ENCODE assay signal across 20 cellular contexts in the genomic region with DNA sequence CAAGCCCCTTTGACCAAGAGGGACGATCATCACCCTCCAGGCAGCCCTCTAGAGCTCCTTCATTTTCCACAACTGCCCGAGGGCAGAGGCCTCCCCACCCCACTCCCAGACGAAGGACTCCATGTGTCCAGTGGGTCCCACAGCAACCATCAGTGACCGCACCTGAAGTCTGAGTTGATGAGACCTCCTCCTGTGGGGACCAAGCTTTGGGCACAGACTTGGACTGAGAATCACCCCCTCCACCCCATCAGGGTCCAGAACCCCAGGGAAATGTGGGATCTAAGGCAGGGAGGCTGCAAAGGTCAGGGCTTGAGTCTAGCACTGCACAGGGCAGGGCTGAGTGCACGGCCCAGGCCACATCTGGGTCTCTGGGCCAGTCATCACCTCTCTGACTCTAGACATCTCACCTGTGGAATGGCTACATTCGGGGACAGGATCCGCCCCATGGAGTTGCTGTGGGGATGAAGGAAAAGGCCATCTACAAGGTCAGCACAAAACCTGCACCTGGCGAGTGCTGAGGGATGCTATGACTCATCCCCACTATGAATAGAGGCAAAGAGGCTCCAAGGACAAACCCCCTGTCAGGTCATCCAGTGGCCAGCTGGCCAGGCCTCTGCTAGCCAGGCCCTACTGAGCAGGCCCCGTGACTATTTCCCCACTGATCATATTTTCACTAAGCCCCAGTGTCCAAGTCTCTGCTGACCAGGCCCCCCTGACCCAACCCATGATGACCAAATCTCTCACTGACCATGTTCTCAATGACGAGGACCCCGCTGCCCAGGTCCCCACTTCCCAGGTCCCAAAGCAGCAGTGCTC. TPM values are rescaled to one million over a fixed set of nuclear protein-coding genes. Genes with fewer than 3 reads are reported as not detected.
A peak's percentile ranks its signal among the peaks of the same experiment; 100 is the strongest.
DNase-seq lines count a peak whose midpoint lies in the region; ATAC-seq, FAIRE-seq and TF ChIP-seq lines count a peak whose summit lies in the region.
"Had no signal": no experiment of that assay in that cellular context is flagged by ENCODE, and none has a peak within 500 bp of the region (broad histone marks: within the 10 kb centered on the region; RNA-seq: fewer than 3 reads in every experiment).

No MANE protein-coding gene starts in this region.

- H3K36me3 ChIP-seq in PC-9 (ENCODE audit: low read depth), result no peaks in the 10 kb centered on the region
- no peaks in the 10 kb centered on the region for H3K36me3 ChIP-seq in HepG2 (replicated peaks in 1 of 2; ENCODE audit: control insufficient read depth in 1 of 2, insufficient read depth in 2 of 2, low read length in 2 of 2)
- H3K36me3 ChIP-seq: BLaER1, thoracic aorta had no signal

- DNase-seq in GM13976 (ENCODE audit: low spot score), result peak; percentile 33
- DNase-seq in PC-9, result peak; percentile 44 to 52
- DNase-seq in HepG2 (ENCODE audit: low spot score), result no peak
- DNase-seq in stimulated activated naive B cell treated with anti-CD40 and anti-IgM and Interleukin-4, amounts not matched to agents 10 μg/mL and 1 μg/mL and 100 μg/mL, for 72 hours, result no peak
- no peak for DNase-seq in foreskin melanocyte
- DNase-seq in activated CD4-positive, alpha-beta T cell treated with anti-CD3 and anti-CD28 coated beads, Interleukin-2, amount 50 U/mL, for 4 hours, result no peak
- no peak for DNase-seq in NCI-H1930 (lab: John Stamatoyannopoulos, UW)
- DNase-seq: activated CD4-positive, CD25-positive, alpha-beta regulatory T cell; DMS 273 treated with DMSO at 0.1 percent for 48 hours; left colon; NCI-H1092; NCI-H69; occipital lobe; small intestine; T-helper 1 cell had no signal

- POLR2A ChIA-PET in PC-9 (lab: Charles Lee; ENCODE audit: unreplicated experiment), result interaction anchor here (0.7 kb wide), 1 partner anchor 67 kb away, joined by 5 read pairs; no protein-coding TSS in a partner anchor
- POLR2A ChIA-PET in HepG2 (lab: Yijun Ruan, JAX), result no interaction called here

- BruUV-seq in PC-9 (replicated peaks; lab: Mats Ljungman, UMichigan) (no TSS peak), HepG2 (replicated peaks; lab: Mats Ljungman, UMichigan) (no TSS peak)

- FAIRE-seq in HepG2 (lab: Jason Lieb, UNC), result no peak
- FAIRE-seq: RCC 7860, small intestine had no signal

- H3K4me2 ChIP-seq in PC-9 (no peak overlapping the region), HepG2 (ENCODE audit: low read depth, low read length) (no peak overlapping the region)
- H3K4me2 ChIP-seq: BLaER1, GM23338 had no signal

- peak overlapping the region; percentile 51 for H3K27ac Mint-ChIP-seq in stimulated activated naive B cell treated with anti-CD40 and anti-IgM and Interleukin-4, amounts not matched to agents 10 μg/mL and 1 μg/mL and 100 μg/mL, for 72 hours
- H3K27ac Mint-ChIP-seq: GM23338 had no signal

- H3K4me3 ChIP-seq in PC-9 (no peak overlapping the region), HepG2 (replicated peaks in 1 of 3; ENCODE audit: insufficient read depth in 1 of 3, low read depth in 2 of 3, low read length in 3 of 3) (no peak overlapping the region)
- H3K4me3 ChIP-seq: BLaER1, GM23338, thoracic aorta had no signal

- H3K27ac ChIP-seq in PC-9, result no peak overlapping the region
- no peak overlapping the region for H3K27ac ChIP-seq in HepG2 (ENCODE audit: extremely low read length, insufficient read depth, low read length)
- H3K27ac ChIP-seq: BLaER1, thoracic aorta had no signal

- H4K20me1 ChIP-seq in PC-9 (ENCODE audit: insufficient read depth) (no peaks in the 10 kb centered on the region), HepG2 (ENCODE audit: insufficient read depth, low read length) (no peaks in the 10 kb centered on the region)
- H4K20me1 ChIP-seq: BLaER1 had no signal

- H3K9me2 ChIP-seq in PC-9 (ENCODE audit: insufficient read depth), result no peaks in the 10 kb centered on the region

- no peaks in the 10 kb centered on the region for H3F3A ChIP-seq in PC-9 (ENCODE audit: insufficient read depth, low read depth)

- no peaks in the 10 kb centered on the region for H3K9me3 Mint-ChIP-seq in stimulated activated naive B cell treated with anti-CD40 and anti-IgM and Interleukin-4, amounts not matched to agents 10 μg/mL and 1 μg/mL and 100 μg/mL, for 72 hours
- H3K9me3 Mint-ChIP-seq: GM23338 had no signal

- no peak overlapping the region for H3K9ac ChIP-seq in HepG2 (ENCODE audit: insufficient read depth, low read depth, low read length)
- H3K9ac ChIP-seq: BLaER1 had no signal

- H3K27me3 ChIP-seq in PC-9 (ENCODE audit: insufficient read depth, low read depth) (no peaks in the 10 kb centered on the region), HepG2 (ENCODE audit: control insufficient read depth in 1 of 2, insufficient read depth in 2 of 2, low read length in 2 of 2) (peaks cover 6 to 73% of the 10 kb centered on the region in 2 experiments; a peak in 4 of 5 replicates)
- H3K27me3 ChIP-seq: BLaER1 had no signal

- no peak for TF ChIP-seq RAD21 in HepG2 (CRISPR knock-in tag; IDR thresholded peaks at IDR 0.05)

- CTCF ChIA-PET in PC-9 (lab: Charles Lee), result no interaction called here
- CTCF ChIA-PET in HepG2 (lab: Yijun Ruan, JAX; ENCODE audit: low intra/inter-chr PET ratio, low total read pairs), result no interaction called here

- peaks cover 10 to 42% of the 10 kb centered on the region in 2 donors for H3K36me3 Mint-ChIP-seq in stimulated activated naive B cell treated with anti-CD40 and anti-IgM and Interleukin-4, amounts not matched to agents 10 μg/mL and 1 μg/mL and 100 μg/mL, for 72 hours

- 8% methylated on average over 4 of the region's 11 CpGs for WGBS in HepG2 (ENCODE audit: low lambda C conversion rate)

- no peaks in the 10 kb centered on the region for H3K9me3 ChIP-seq in PC-9 (ENCODE audit: insufficient read depth, low read depth)
- no peaks in the 10 kb centered on the region for H3K9me3 ChIP-seq in HepG2 (ENCODE audit: low read length)
- H3K9me3 ChIP-seq: BLaER1, thoracic aorta had no signal

- TF ChIP-seq EP300 in HepG2 (IDR thresholded peaks at IDR 0.05; ENCODE audit: low read depth in 2 of 2, low read length in 2 of 2) (no peak), HepG2 (CRISPR knock-in tag; IDR thresholded peaks at IDR 0.05; ENCODE audit: borderline replicate concordance) (no peak)

- TF ChIP-seq POLR2A in HepG2 (IDR thresholded peaks at IDR 0.05; ENCODE audit: insufficient read depth in 1 of 2, low read depth in 2 of 2, low read length in 2 of 2), result no peak

- H3K4me3 Mint-ChIP-seq in stimulated activated naive B cell treated with anti-CD40 and anti-IgM and Interleukin-4, amounts not matched to agents 10 μg/mL and 1 μg/mL and 100 μg/mL, for 72 hours, result no peak overlapping the region
- H3K4me3 Mint-ChIP-seq: GM23338 had no signal

- in situ Hi-C loops in GM13976 (cut with MboI; ENCODE audit: low sequenced_read_pairs, unreplicated experiment) (no loop called here), HepG2 (cut with HindIII; ENCODE audit: extremely low pct_ligation_motif_present, low pct_unique_long_range_greater_than_20kb) (no loop called here)

- no peak for TF ChIP-seq CTCF in GM13976 (IDR thresholded peaks at IDR 0.05; ENCODE audit: borderline replicate concordance, control extremely low read depth, extremely low read depth, insufficient read depth, missing control alignments)
- TF ChIP-seq CTCF in PC-9 (conservative IDR thresholded peaks at IDR 0.05), result no peak
- TF ChIP-seq CTCF in HepG2 (CRISPR knock-in tag; IDR thresholded peaks at IDR 0.05), result no peak

- no peaks in the 10 kb centered on the region for H3K27me3 Mint-ChIP-seq in stimulated activated naive B cell treated with anti-CD40 and anti-IgM and Interleukin-4, amounts not matched to agents 10 μg/mL and 1 μg/mL and 100 μg/mL, for 72 hours

- H3K4me1 Mint-ChIP-seq in stimulated activated naive B cell treated with anti-CD40 and anti-IgM and Interleukin-4, amounts not matched to agents 10 μg/mL and 1 μg/mL and 100 μg/mL, for 72 hours, result peaks cover 8 to 24% of the 10 kb centered on the region in 2 donors

- ATAC-seq in HepG2, result peak; percentile 30; the same call in 2 of the 3 replicates
- ATAC-seq in stimulated activated naive B cell treated with anti-CD40 and anti-IgM and Interleukin-4, amounts not matched to agents 10 μg/mL and 1 μg/mL and 100 μg/mL, for 72 hours (replicated peaks), result no peak
- ATAC-seq: GM23338, left colon had no signal

- H3K4me1 ChIP-seq in PC-9 (replicated peaks; ENCODE audit: insufficient read depth) (no peaks in the 10 kb centered on the region), HepG2 (ENCODE audit: insufficient read depth, low read length) (no peaks in the 10 kb centered on the region)

- H3K79me2 ChIP-seq in PC-9 (ENCODE audit: low read depth) (no peaks in the 10 kb centered on the region), HepG2 (ENCODE audit: insufficient read depth, low read length) (no peaks in the 10 kb centered on the region)

- intact Hi-C loops in PC-9 (cut with micrococcal nuclease; ENCODE audit: unreplicated experiment) (no loop called here), HepG2 (cut with micrococcal nuclease; ENCODE audit: unreplicated experiment) (no loop called here)

- no peak overlapping the region for H2AFZ ChIP-seq in PC-9
- H2AFZ ChIP-seq in HepG2 (ENCODE audit: low read length), result no peak overlapping the region
- H2AFZ ChIP-seq: GM23338 had no signal

TF ChIP-seq in HepG2, 621 proteins besides CTCF, POLR2A, EP300 and RAD21 (continues in another document):
- 0 out of 2 replicates have a peak, but pooled peaks have one; percentile 6 for TF ChIP-seq MAFF (IDR thresholded peaks at IDR 0.05; ENCODE audit: low read depth, low read length)

RNA-seq across cellular contexts. Expression of a gene that starts 38.4 kb away (rescaled TPM):
- total RNA-seq in PC-9 (2021), result not detected in 2 replicates
- not detected in 2 replicates for total RNA-seq in HepG2 (2016; rRNA removed; fragmentation: Illumina TruSeq; extraction: Trizol)
- not detected in 2 replicates for total RNA-seq in HepG2 (2016; cell fraction: cytosol; rRNA removed; fragmentation: Illumina TruSeq; extraction: Trizol; ENCODE audit: low read depth)
- not detected in 2 replicates for total RNA-seq in HepG2 (2016; cell fraction: insoluble cytoplasmic fraction; rRNA removed; fragmentation: Illumina TruSeq; extraction: Trizol)
- total RNA-seq in HepG2 (2016; cell fraction: membrane; rRNA removed; fragmentation: Illumina TruSeq; extraction: Trizol), result not detected in 2 replicates
- not detected in 2 replicates for total RNA-seq in HepG2 (2016; cell fraction: nucleus; rRNA removed; fragmentation: Illumina TruSeq; extraction: Trizol)
- polyA plus RNA-seq in HepG2 (2011; rRNA removed), result not detected in 2 replicates
- polyA plus RNA-seq in HepG2 (2011; cell fraction: cytosol; rRNA removed), result not detected in 2 replicates
- polyA plus RNA-seq in HepG2 (2011; cell fraction: nucleus; rRNA removed), result not detected in 2 replicates
- not detected in 2 replicates for polyA plus RNA-seq in HepG2 (2012)
- polyA plus RNA-seq in HepG2 (2016; cell fraction: cytosol; fragmentation: Illumina TruSeq; extraction: Trizol; ENCODE audit: low read depth), result not detected in 2 replicates
- not detected in 2 replicates for polyA plus RNA-seq in HepG2 (2016; cell fraction: insoluble cytoplasmic fraction; fragmentation: Illumina TruSeq; extraction: Trizol; ENCODE audit: low read depth)
- polyA plus RNA-seq in HepG2 (2016; cell fraction: membrane; fragmentation: Illumina TruSeq; extraction: Trizol; ENCODE audit: low read depth), result not detected in 2 replicates
- polyA plus RNA-seq in HepG2 (2016; cell fraction: nucleus; fragmentation: Illumina TruSeq; extraction: Trizol; ENCODE audit: insufficient read depth, low read depth), result not detected in 2 replicates
- 0.09 TPM in 1 of 2 replicates, not detected in the other for polyA minus RNA-seq in HepG2 (2011; rRNA and poly(A)+ RNA removed; ENCODE audit: low replicate concordance)
- polyA minus RNA-seq in HepG2 (2011; cell fraction: cytosol; rRNA and poly(A)+ RNA removed), result not detected in 2 replicates
- not detected in 2 replicates for polyA minus RNA-seq in HepG2 (2011; cell fraction: nucleus; rRNA and poly(A)+ RNA removed)
- total RNA-seq: activated CD8-positive, alpha-beta memory T cell treated with anti-CD3 and anti-CD28 coated beads for 36 hours; GM23338; occipital lobe; thoracic aorta had no signal

Comparison
In these comparisons a context has a peak if more than half of its experiments do, and no peak if none do; other contexts are left out.
1. DNase-seq: peak in GM13976 (single experiment) and PC-9 (2 of 2); none in HepG2 (single experiment), stimulated activated naive B cell treated with anti-CD40 and anti-IgM and Interleukin-4, amounts not matched to agents 10 μg/mL and 1 μg/mL and 100 μg/mL, for 72 hours (single experiment), foreskin melanocyte (single experiment), activated CD4-positive, alpha-beta T cell treated with anti-CD3 and anti-CD28 coated beads, Interleukin-2, amount 50 U/mL, for 4 hours (0 of 2) and NCI-H1930 (0 of 2).